Comparison of ENCODE assay signal across 2 cellular contexts in genomic region chr3:130661116-130661515, GRCh38.
TF ChIP-seq lines count a peak whose summit lies in the region.

No MANE protein-coding gene starts in this region.

TF ChIP-seq in SK-N-SH treated with all-trans-retinoic acid at 6 μM for 48 hours, 23 proteins besides CTCF, POLR2A, EP300 and RAD21 (continued from another document):
- TF ChIP-seq OSR1 (CRISPR knock-in tag; IDR thresholded peaks at IDR 0.05) (no peak), ESRRG (CRISPR knock-in tag; IDR thresholded peaks at IDR 0.05) (no peak), TSHZ2 (CRISPR knock-in tag; IDR thresholded peaks at IDR 0.05) (no peak), GLIS3 (CRISPR knock-in tag; IDR thresholded peaks at IDR 0.05) (no peak), ZC3H10 (CRISPR knock-in tag; IDR thresholded peaks at IDR 0.05) (no peak), ARNTL (CRISPR knock-in tag; IDR thresholded peaks at IDR 0.05; ENCODE audit: borderline replicate concordance, low read depth) (no peak), POU6F1 (CRISPR knock-in tag; IDR thresholded peaks at IDR 0.05; ENCODE audit: borderline replicate concordance, low read depth) (no peak), ZNF70 (CRISPR knock-in tag; IDR thresholded peaks at IDR 0.05) (no peak), ZNF8 (CRISPR knock-in tag; IDR thresholded peaks at IDR 0.05) (no peak), CSDC2 (CRISPR knock-in tag; IDR thresholded peaks at IDR 0.05) (no peak)
- TF ChIP-seq, protein P1, sequence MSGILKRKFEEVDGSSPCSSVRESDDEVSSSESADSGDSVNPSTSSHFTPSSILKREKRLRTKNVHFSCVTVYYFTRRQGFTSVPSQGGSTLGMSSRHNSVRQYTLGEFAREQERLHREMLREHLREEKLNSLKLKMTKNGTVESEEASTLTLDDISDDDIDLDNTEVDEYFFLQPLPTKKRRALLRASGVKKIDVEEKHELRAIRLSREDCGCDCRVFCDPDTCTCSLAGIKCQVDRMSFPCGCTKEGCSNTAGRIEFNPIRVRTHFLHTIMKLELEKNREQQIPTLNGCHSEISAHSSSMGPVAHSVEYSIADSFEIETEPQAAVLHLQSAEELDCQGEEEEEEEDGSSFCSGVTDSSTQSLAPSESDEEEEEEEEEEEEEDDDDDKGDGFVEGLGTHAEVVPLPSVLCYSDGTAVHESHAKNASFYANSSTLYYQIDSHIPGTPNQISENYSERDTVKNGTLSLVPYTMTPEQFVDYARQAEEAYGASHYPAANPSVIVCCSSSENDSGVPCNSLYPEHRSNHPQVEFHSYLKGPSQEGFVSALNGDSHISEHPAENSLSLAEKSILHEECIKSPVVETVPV (CRISPR knock-in tag; IDR thresholded peaks at IDR 0.05): no peak

TF ChIP-seq in SK-N-SH, 30 proteins besides CTCF, POLR2A, EP300 and RAD21 (continued from another document):
- no peak for TF ChIP-seq ZBTB33 (IDR thresholded peaks at IDR 0.05; ENCODE audit: borderline replicate concordance, low read depth)
- TF ChIP-seq FOXJ3 (CRISPR knock-in tag; IDR thresholded peaks at IDR 0.05): no peak
- no peak for TF ChIP-seq TAF1 (IDR thresholded peaks at IDR 0.05; ENCODE audit: borderline replicate concordance, low read depth, low read length)
- no peak for TF ChIP-seq NFIC (IDR thresholded peaks at IDR 0.05; ENCODE audit: borderline replicate concordance)
- no peak for TF ChIP-seq GATA2 (CRISPR knock-in tag; IDR thresholded peaks at IDR 0.05)
- TF ChIP-seq SIN3A (IDR thresholded peaks at IDR 0.05; ENCODE audit: borderline replicate concordance, low read depth, low read length): no peak
- no peak for TF ChIP-seq MEF2A (IDR thresholded peaks at IDR 0.05; ENCODE audit: borderline replicate concordance, low read depth)
- no peak for TF ChIP-seq NRF1 (IDR thresholded peaks at IDR 0.05; ENCODE audit: low read depth, low read length)
- TF ChIP-seq TEAD4 (IDR thresholded peaks at IDR 0.05; ENCODE audit: borderline replicate concordance, insufficient read depth): no peak
